In the genomic region with DNA sequence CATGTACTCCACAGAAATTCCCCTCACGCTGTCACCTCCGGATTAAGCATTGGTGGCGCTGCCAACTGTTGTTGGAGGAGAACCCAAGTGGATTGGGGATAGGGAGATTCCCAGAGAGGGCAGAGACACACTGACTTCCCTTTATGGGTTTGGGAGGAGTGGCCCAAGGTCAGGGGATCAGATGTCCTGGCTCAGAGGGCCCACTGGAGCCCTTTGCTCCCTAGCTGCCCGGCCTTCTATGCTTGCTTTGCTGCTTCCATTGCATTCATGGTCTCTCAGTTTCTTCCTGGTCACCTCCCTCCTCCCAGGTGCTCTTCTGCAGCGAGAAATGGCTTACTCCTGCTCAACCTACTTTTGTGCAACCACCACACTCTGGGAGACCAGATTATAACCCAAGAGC, we compare ENCODE assay signal across 1 cellular context.
A peak's percentile ranks its signal among the peaks of the same experiment; 100 is the strongest.
TF ChIP-seq lines count a peak whose summit lies in the region.

No MANE protein-coding gene starts in this region.

TF ChIP-seq in HepG2, 621 proteins besides CTCF, POLR2A, EP300 and RAD21 (continues in another document):
- TF ChIP-seq, protein P1, sequence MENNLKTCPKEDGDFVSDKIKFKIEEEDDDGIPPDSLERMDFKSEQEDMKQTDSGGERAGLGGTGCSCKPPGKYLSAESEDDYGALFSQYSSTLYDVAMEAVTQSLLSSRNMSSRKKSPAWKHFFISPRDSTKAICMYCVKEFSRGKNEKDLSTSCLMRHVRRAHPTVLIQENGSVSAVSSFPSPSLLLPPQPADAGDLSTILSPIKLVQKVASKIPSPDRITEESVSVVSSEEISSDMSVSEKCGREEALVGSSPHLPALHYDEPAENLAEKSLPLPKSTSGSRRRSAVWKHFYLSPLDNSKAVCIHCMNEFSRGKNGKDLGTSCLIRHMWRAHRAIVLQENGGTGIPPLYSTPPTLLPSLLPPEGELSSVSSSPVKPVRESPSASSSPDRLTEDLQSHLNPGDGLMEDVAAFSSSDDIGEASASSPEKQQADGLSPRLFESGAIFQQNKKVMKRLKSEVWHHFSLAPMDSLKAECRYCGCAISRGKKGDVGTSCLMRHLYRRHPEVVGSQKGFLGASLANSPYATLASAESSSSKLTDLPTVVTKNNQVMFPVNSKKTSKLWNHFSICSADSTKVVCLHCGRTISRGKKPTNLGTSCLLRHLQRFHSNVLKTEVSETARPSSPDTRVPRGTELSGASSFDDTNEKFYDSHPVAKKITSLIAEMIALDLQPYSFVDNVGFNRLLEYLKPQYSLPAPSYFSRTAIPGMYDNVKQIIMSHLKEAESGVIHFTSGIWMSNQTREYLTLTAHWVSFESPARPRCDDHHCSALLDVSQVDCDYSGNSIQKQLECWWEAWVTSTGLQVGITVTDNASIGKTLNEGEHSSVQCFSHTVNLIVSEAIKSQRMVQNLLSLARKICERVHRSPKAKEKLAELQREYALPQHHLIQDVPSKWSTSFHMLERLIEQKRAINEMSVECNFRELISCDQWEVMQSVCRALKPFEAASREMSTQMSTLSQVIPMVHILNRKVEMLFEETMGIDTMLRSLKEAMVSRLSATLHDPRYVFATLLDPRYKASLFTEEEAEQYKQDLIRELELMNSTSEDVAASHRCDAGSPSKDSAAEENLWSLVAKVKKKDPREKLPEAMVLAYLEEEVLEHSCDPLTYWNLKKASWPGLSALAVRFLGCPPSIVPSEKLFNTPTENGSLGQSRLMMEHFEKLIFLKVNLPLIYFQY (CRISPR knock-in tag; IDR thresholded peaks at IDR 0.05; ENCODE audit: borderline replicate concordance), result no peak
- TF ChIP-seq MEF2D (CRISPR knock-in tag; IDR thresholded peaks at IDR 0.05) (no peak), PAF1 (CRISPR knock-in tag; IDR thresholded peaks at IDR 0.05) (no peak), ZNF550 (CRISPR knock-in tag; IDR thresholded peaks at IDR 0.05; ENCODE audit: borderline replicate concordance) (no peak), SRF (IDR thresholded peaks at IDR 0.05; ENCODE audit: low read depth, low read length) (0 out of 2 replicates have a peak, but pooled peaks have one; percentile 55), NCOA1 (CRISPR knock-in tag; IDR thresholded peaks at IDR 0.05) (no peak), SP140L (CRISPR knock-in tag; IDR thresholded peaks at IDR 0.05; ENCODE audit: borderline replicate concordance) (no peak), HNRNPUL1 (IDR thresholded peaks at IDR 0.05; ENCODE audit: low read depth, low read length) (no peak), ZNF556 (CRISPR knock-in tag; IDR thresholded peaks at IDR 0.05; ENCODE audit: borderline replicate concordance) (peak; percentile 48; the same call in 1 of the 2 replicates), RBFOX2 (IDR thresholded peaks at IDR 0.05; ENCODE audit: low read depth, low read length) (no peak), REL (CRISPR knock-in tag; conservative IDR thresholded peaks at IDR 0.05) (no peak), ZNF841 (CRISPR knock-in tag; IDR thresholded peaks at IDR 0.05; ENCODE audit: borderline replicate concordance) (no peak), ZNF33A (CRISPR knock-in tag; IDR thresholded peaks at IDR 0.05; ENCODE audit: borderline replicate concordance) (no peak), NR2F2 (IDR thresholded peaks at IDR 0.05; ENCODE audit: borderline replicate concordance, low read depth) (no peak), SRY (CRISPR knock-in tag; IDR thresholded peaks at IDR 0.05) (no peak), ZNF646 (CRISPR knock-in tag; IDR thresholded peaks at IDR 0.05) (no peak), ZFYVE20 (CRISPR knock-in tag; IDR thresholded peaks at IDR 0.05; ENCODE audit: borderline replicate concordance, low read depth) (no peak), YEATS4 (CRISPR knock-in tag; IDR thresholded peaks at IDR 0.05; ENCODE audit: borderline replicate concordance) (no peak), MYNN (CRISPR knock-in tag; IDR thresholded peaks at IDR 0.05; ENCODE audit: low read depth) (no peak), GPBP1L1 (CRISPR knock-in tag; IDR thresholded peaks at IDR 0.05) (no peak), HNRNPH1 (optimal IDR thresholded peaks at IDR 0.05; ENCODE audit: low read depth, low read length) (no peak), ZNF501 (CRISPR knock-in tag; IDR thresholded peaks at IDR 0.05) (no peak), HMG20B (CRISPR knock-in tag; conservative IDR thresholded peaks at IDR 0.05) (no peak), CHD2 (IDR thresholded peaks at IDR 0.05; ENCODE audit: low read depth, low read length) (no peak), LCORL (IDR thresholded peaks at IDR 0.05) (no peak), LCORL (CRISPR knock-in tag; IDR thresholded peaks at IDR 0.05) (0 out of 2 replicates have a peak, but pooled peaks have one; percentile 30), ZNF770 (CRISPR knock-in tag; IDR thresholded peaks at IDR 0.05) (no peak), HHEX (CRISPR knock-in tag; IDR thresholded peaks at IDR 0.05) (no peak), ZNF350 (CRISPR knock-in tag; IDR thresholded peaks at IDR 0.05; ENCODE audit: borderline replicate concordance, low read depth) (no peak)
- TF ChIP-seq, protein P2, sequence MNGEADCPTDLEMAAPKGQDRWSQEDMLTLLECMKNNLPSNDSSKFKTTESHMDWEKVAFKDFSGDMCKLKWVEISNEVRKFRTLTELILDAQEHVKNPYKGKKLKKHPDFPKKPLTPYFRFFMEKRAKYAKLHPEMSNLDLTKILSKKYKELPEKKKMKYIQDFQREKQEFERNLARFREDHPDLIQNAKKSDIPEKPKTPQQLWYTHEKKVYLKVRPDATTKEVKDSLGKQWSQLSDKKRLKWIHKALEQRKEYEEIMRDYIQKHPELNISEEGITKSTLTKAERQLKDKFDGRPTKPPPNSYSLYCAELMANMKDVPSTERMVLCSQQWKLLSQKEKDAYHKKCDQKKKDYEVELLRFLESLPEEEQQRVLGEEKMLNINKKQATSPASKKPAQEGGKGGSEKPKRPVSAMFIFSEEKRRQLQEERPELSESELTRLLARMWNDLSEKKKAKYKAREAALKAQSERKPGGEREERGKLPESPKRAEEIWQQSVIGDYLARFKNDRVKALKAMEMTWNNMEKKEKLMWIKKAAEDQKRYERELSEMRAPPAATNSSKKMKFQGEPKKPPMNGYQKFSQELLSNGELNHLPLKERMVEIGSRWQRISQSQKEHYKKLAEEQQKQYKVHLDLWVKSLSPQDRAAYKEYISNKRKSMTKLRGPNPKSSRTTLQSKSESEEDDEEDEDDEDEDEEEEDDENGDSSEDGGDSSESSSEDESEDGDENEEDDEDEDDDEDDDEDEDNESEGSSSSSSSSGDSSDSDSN (CRISPR knock-in tag; IDR thresholded peaks at IDR 0.05), result no peak
- TF ChIP-seq, protein P3, sequence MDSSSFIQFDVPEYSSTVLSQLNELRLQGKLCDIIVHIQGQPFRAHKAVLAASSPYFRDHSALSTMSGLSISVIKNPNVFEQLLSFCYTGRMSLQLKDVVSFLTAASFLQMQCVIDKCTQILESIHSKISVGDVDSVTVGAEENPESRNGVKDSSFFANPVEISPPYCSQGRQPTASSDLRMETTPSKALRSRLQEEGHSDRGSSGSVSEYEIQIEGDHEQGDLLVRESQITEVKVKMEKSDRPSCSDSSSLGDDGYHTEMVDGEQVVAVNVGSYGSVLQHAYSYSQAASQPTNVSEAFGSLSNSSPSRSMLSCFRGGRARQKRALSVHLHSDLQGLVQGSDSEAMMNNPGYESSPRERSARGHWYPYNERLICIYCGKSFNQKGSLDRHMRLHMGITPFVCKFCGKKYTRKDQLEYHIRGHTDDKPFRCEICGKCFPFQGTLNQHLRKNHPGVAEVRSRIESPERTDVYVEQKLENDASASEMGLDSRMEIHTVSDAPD (CRISPR knock-in tag; IDR thresholded peaks at IDR 0.05), result no peak
- TF ChIP-seq, protein P4, sequence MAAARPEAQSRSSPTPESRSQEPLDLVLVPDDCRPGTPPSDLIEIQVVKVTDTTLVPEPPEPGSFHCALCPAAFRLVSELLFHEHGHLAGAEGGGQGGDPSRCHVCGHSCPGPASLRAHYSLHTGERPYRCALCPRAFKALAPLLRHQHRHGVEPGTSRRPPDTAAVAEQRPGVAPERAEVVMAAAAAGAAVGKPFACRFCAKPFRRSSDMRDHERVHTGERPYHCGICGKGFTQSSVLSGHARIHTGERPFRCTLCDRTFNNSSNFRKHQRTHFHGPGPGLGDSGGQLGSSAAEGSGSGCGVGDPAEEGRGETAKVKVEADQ (CRISPR knock-in tag; IDR thresholded peaks at IDR 0.05; ENCODE audit: borderline replicate concordance), result no peak
- TF ChIP-seq, protein P5, sequence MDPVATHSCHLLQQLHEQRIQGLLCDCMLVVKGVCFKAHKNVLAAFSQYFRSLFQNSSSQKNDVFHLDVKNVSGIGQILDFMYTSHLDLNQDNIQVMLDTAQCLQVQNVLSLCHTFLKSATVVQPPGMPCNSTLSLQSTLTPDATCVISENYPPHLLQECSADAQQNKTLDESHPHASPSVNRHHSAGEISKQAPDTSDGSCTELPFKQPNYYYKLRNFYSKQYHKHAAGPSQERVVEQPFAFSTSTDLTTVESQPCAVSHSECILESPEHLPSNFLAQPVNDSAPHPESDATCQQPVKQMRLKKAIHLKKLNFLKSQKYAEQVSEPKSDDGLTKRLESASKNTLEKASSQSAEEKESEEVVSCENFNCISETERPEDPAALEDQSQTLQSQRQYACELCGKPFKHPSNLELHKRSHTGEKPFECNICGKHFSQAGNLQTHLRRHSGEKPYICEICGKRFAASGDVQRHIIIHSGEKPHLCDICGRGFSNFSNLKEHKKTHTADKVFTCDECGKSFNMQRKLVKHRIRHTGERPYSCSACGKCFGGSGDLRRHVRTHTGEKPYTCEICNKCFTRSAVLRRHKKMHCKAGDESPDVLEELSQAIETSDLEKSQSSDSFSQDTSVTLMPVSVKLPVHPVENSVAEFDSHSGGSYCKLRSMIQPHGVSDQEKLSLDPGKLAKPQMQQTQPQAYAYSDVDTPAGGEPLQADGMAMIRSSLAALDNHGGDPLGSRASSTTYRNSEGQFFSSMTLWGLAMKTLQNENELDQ (CRISPR knock-in tag; IDR thresholded peaks at IDR 0.05; ENCODE audit: borderline replicate concordance), result no peak
